In genomic region chr7:105940111-105940510, GRCh38 we compare ENCODE assay signal across 24 cellular contexts. TPM values are rescaled to one million over a fixed set of nuclear protein-coding genes. Genes with fewer than 3 reads are reported as not detected.
DNase-seq lines count a peak whose midpoint lies in the region; ATAC-seq and TF ChIP-seq lines count a peak whose summit lies in the region.
"Had no signal": no experiment of that assay in that cellular context is flagged by ENCODE, and none has a peak within 500 bp of the region (broad histone marks: within the 10 kb centered on the region; RNA-seq: fewer than 3 reads in every experiment).

No MANE protein-coding gene starts in this region.

- H3K9me3 ChIP-seq in mucosa of descending colon, result no peaks in the 10 kb centered on the region
- H3K9me3 ChIP-seq: colonic mucosa, gastroesophageal sphincter, spleen, tibial nerve had no signal

- H3K27ac ChIP-seq in VCaP, result peak overlapping the region; percentile 74
- H3K27ac ChIP-seq: colonic mucosa, gastroesophageal sphincter, spleen, tibial nerve had no signal

- H3K4me1 ChIP-seq in mucosa of descending colon (ENCODE audit: low read depth), result no peaks in the 10 kb centered on the region
- H3K4me1 ChIP-seq: colonic mucosa, spleen had no signal

- intact Hi-C loops in mucosa of descending colon (cut with DNase I, micrococcal nuclease), result no loop called here

- H3K36me3 ChIP-seq in mucosa of descending colon (ENCODE audit: low read depth), result no peaks in the 10 kb centered on the region
- H3K36me3 ChIP-seq: colonic mucosa, gastroesophageal sphincter, spleen, tibial nerve had no signal

- DNase-seq in NCI-H187 (lab: John Stamatoyannopoulos, UW) (peak; percentile 21 to 42), NCI-H187 treated with DMSO at 0.1 percent for 48 hours (lab: John Stamatoyannopoulos, UW) (no peak), NCI-H2081 treated with DMSO at 0.1 percent for 48 hours (lab: John Stamatoyannopoulos, UW) (peak; percentile 29), mucosa of descending colon (no peak), inferior parietal cortex (ENCODE audit: extremely low spot score) (no peak)
- DNase-seq: 8988T; activated CD4-positive, alpha-beta T cell treated with anti-CD3 and anti-CD28 coated beads for 36 hours; activated CD8-positive, alpha-beta memory T cell treated with anti-CD3 and anti-CD28 coated beads, Interleukin-2, amount 50 U/mL, for 48 hours; activated naive CD4-positive, alpha-beta T cell treated with Interleukin-2 at 50 U/mL for 16 hours; C1 segment of cervical spinal cord; colonic mucosa; EL; naive thymus-derived CD8-positive, alpha-beta T cell; NCI-H1105; posterior cingulate gyrus; SHP77; spleen; stimulated activated naive B cell treated with anti-CD40 and anti-IgM and Interleukin-4, amounts not matched to agents 10 μg/mL and 1 μg/mL and 100 μg/mL, for 72 hours had no signal

- peak; percentile 66 for ATAC-seq in mucosa of descending colon
- no peak for ATAC-seq in HG03095 (IDR thresholded peaks at IDR 0.05; ENCODE audit: unreplicated experiment)
- no peak for ATAC-seq in GM21515 (IDR thresholded peaks at IDR 0.05; ENCODE audit: unreplicated experiment)
- ATAC-seq: activated CD4-positive, alpha-beta T cell treated with anti-CD3 and anti-CD28 coated beads for 36 hours; gastroesophageal sphincter; naive thymus-derived CD8-positive, alpha-beta T cell; stimulated activated naive B cell treated with anti-CD40 and anti-IgM and Interleukin-4, amounts not matched to agents 10 μg/mL and 1 μg/mL and 100 μg/mL, for 72 hours had no signal

- no peak for TF ChIP-seq CTCF in VCaP (conservative IDR thresholded peaks at IDR 0.05)
- no peak for TF ChIP-seq CTCF in mucosa of descending colon (IDR thresholded peaks at IDR 0.05)

- H3K4me3 ChIP-seq in mucosa of descending colon, result no peak overlapping the region
- H3K4me3 ChIP-seq: colonic mucosa, gastroesophageal sphincter, lung, spleen, tibial nerve had no signal

RNA-seq across cellular contexts. Expression of gene CDHR3, which starts 23.0 kb away (rescaled TPM):
- total RNA-seq in mucosa of descending colon, result 10 to 100 TPM; 12.1 to 19.7 (median 18.4) TPM

Comparison
In these comparisons a context has a peak if more than half of its experiments do, and no peak if none do; other contexts are left out.
1. DNase-seq: peak in NCI-H187 (2 of 2) and NCI-H2081 treated with DMSO at 0.1 percent for 48 hours (single experiment); none in NCI-H187 treated with DMSO at 0.1 percent for 48 hours (single experiment), mucosa of descending colon (0 of 3) and inferior parietal cortex (single experiment).